Comparison of ENCODE assay signal across 1 cellular context in the genomic region with DNA sequence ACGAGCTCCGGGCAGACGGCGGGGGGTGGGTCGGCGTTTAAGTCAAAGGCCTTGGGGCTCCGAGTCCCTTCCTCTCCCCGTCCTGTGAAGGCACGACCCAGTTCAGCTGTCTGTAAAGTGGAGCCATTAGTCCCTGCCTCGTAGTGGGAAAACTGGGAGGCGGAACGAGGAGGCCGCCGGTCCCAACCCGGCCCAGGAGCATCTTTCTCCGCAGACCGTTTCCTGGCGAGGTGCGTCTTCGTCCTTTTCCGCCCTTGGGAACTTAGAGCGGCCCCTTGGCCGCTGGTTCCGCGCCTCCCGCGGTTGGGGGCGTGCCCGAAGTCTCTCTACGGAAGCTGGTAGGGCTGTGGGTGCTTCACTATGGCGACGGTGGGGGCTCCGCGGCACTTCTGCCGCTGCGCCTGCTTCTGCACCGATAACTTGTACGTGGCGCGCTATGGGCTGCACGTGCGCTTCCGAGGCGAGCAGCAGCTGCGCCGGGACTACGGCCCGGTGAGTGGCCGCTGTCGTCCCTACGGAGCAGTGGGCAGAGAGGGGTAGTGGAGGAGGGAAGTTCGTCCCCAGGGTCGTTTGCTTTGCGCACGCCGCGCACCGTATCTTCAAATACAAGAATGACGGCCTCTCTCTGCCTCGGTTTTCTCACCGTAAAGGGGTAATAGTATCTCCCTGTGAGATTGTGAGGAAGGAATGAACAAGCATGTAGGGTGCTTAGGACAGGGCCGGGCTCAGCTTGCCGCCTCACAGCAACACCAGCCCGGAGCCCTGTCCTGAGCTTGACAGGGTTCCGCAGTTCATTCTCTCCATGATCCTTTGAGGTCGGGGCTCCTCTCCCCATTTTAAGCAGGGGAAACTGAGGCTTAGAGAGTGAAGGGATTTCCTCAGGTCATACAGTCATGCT.
TF ChIP-seq lines count a peak whose summit lies in the region.

A gene (plus strand): TSS at position 353 of the 898 bp plus-strand sequence. CDS start 8 bp downstream, at position 361.

TF ChIP-seq in GM23338, 12 proteins besides CTCF, POLR2A, EP300 and RAD21:
- TF ChIP-seq, protein P1, sequence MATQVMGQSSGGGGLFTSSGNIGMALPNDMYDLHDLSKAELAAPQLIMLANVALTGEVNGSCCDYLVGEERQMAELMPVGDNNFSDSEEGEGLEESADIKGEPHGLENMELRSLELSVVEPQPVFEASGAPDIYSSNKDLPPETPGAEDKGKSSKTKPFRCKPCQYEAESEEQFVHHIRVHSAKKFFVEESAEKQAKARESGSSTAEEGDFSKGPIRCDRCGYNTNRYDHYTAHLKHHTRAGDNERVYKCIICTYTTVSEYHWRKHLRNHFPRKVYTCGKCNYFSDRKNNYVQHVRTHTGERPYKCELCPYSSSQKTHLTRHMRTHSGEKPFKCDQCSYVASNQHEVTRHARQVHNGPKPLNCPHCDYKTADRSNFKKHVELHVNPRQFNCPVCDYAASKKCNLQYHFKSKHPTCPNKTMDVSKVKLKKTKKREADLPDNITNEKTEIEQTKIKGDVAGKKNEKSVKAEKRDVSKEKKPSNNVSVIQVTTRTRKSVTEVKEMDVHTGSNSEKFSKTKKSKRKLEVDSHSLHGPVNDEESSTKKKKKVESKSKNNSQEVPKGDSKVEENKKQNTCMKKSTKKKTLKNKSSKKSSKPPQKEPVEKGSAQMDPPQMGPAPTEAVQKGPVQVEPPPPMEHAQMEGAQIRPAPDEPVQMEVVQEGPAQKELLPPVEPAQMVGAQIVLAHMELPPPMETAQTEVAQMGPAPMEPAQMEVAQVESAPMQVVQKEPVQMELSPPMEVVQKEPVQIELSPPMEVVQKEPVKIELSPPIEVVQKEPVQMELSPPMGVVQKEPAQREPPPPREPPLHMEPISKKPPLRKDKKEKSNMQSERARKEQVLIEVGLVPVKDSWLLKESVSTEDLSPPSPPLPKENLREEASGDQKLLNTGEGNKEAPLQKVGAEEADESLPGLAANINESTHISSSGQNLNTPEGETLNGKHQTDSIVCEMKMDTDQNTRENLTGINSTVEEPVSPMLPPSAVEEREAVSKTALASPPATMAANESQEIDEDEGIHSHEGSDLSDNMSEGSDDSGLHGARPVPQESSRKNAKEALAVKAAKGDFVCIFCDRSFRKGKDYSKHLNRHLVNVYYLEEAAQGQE (IDR thresholded peaks at IDR 0.05; ENCODE audit: unreplicated experiment), result no peak
- TF ChIP-seq NANOG (IDR thresholded peaks at IDR 0.05; ENCODE audit: borderline replicate concordance), result no peak
- TF ChIP-seq ZNF331 (CRISPR knock-in tag; IDR thresholded peaks at IDR 0.05; ENCODE audit: low read depth), result no peak
- no peak for TF ChIP-seq STAT1 (IDR thresholded peaks at IDR 0.05; ENCODE audit: unreplicated experiment)
- no peak for TF ChIP-seq CREB1 (CRISPR knock-in tag; IDR thresholded peaks at IDR 0.05; ENCODE audit: low read depth)
- TF ChIP-seq EZH2phosphoT487 (IDR thresholded peaks at IDR 0.05; ENCODE audit: unreplicated experiment), result no peak
- peak; percentile 84 for TF ChIP-seq JUNB (IDR thresholded peaks at IDR 0.05; ENCODE audit: unreplicated experiment)
- TF ChIP-seq POLR2AphosphoS5 (IDR thresholded peaks at IDR 0.05; ENCODE audit: low read depth), result peak; percentile 58
